ENCODE assay signal across 1 cellular context in the genomic region with DNA sequence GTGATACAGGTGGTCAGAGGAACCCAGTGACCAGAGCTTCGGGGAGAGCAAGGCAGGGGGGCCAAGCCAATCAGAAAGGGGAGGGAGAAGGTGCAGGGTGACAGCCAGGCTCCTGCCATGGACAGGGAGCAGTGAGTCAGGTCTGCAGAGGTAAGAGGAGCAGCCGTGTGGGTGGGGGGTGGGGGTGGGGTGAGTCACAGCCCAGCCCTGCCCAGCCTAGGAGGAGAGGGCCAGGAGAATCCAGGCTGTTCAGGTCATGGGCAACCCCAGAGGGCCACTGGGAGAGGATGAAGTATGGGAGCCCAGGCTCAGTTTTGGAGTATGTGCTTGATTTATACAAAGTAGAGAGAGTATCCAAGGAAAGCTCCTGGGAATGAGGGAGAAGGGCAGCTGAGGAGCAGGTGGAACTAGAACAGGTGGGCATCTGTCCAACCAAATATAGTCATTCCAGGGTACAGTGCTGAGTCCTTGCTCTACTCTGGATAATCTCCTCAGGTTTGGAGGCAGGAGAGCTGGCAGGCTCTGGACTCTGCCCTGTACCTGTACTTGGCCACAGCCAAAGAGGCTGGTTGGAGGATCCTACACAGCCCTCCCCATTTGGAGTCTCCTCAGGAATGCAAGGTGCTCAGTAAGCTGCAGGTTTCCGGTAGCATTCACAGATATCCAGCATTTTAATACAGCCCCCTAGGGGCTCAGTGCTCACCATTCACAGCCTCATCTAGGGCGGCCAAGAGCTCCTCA.
TF ChIP-seq lines count a peak whose summit lies in the region.

No MANE protein-coding gene starts in this region.

TF ChIP-seq in HEK293, 187 proteins besides CTCF, POLR2A, EP300 and RAD21 (continued from another document and continues in another):
- TF ChIP-seq ZNF24 (tag by site-specific recombination; IDR thresholded peaks at IDR 0.05) = no peak
- no peak for TF ChIP-seq ZNF266 (tag by site-specific recombination; IDR thresholded peaks at IDR 0.05; ENCODE audit: low read depth)
- no peak for TF ChIP-seq ZNF404 (tag by site-specific recombination; IDR thresholded peaks at IDR 0.05)
- no peak for TF ChIP-seq ATF2 (tag by site-specific recombination; IDR thresholded peaks at IDR 0.05; ENCODE audit: low read depth)
- no peak for TF ChIP-seq ZNF776 (tag by site-specific recombination; IDR thresholded peaks at IDR 0.05; ENCODE audit: borderline replicate concordance)
- TF ChIP-seq ZNF214 (tag by site-specific recombination; IDR thresholded peaks at IDR 0.05; ENCODE audit: borderline replicate concordance) = no peak
- TF ChIP-seq ZSCAN18 (tag by site-specific recombination; IDR thresholded peaks at IDR 0.05) = no peak
- TF ChIP-seq ELK4 (IDR thresholded peaks at IDR 0.05; ENCODE audit: borderline replicate concordance, low read depth, low read length) = no peak
- TF ChIP-seq ZNF391 (tag by site-specific recombination; IDR thresholded peaks at IDR 0.05; ENCODE audit: borderline replicate concordance, low read depth) = no peak
- no peak for TF ChIP-seq ZNF624 (tag by site-specific recombination; IDR thresholded peaks at IDR 0.05)
- TF ChIP-seq ZBTB17 (tag by site-specific recombination; IDR thresholded peaks at IDR 0.05) = no peak
- TF ChIP-seq ZNF76 (tag by site-specific recombination; IDR thresholded peaks at IDR 0.05; ENCODE audit: borderline replicate concordance, low read depth) = no peak
- TF ChIP-seq REPIN1 (tag by site-specific recombination; IDR thresholded peaks at IDR 0.05; ENCODE audit: low read depth) = no peak
- TF ChIP-seq ZSCAN5A (tag by site-specific recombination; IDR thresholded peaks at IDR 0.05) = no peak
- TF ChIP-seq ZBTB21 (tag by site-specific recombination; IDR thresholded peaks at IDR 0.05) = no peak
- peak; percentile 74 for TF ChIP-seq GLIS1 (tag by site-specific recombination; IDR thresholded peaks at IDR 0.05)
- no peak for TF ChIP-seq ZNF830 (tag by site-specific recombination; IDR thresholded peaks at IDR 0.05; ENCODE audit: low read depth)
- TF ChIP-seq HOXC10 (CRISPR knock-in tag; IDR thresholded peaks at IDR 0.05) = no peak
- TF ChIP-seq, protein P1, sequence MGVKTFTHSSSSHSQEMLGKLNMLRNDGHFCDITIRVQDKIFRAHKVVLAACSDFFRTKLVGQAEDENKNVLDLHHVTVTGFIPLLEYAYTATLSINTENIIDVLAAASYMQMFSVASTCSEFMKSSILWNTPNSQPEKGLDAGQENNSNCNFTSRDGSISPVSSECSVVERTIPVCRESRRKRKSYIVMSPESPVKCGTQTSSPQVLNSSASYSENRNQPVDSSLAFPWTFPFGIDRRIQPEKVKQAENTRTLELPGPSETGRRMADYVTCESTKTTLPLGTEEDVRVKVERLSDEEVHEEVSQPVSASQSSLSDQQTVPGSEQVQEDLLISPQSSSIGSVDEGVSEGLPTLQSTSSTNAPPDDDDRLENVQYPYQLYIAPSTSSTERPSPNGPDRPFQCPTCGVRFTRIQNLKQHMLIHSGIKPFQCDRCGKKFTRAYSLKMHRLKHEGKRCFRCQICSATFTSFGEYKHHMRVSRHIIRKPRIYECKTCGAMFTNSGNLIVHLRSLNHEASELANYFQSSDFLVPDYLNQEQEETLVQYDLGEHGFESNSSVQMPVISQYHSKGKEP (tag by site-specific recombination; IDR thresholded peaks at IDR 0.05) = no peak
- TF ChIP-seq ZNF202 (tag by site-specific recombination; IDR thresholded peaks at IDR 0.05; ENCODE audit: borderline replicate concordance) = no peak
- peak; percentile 45 for TF ChIP-seq ZNF600 (tag by site-specific recombination; IDR thresholded peaks at IDR 0.05)
- no peak for TF ChIP-seq ZNF518A (tag by site-specific recombination; conservative IDR thresholded peaks at IDR 0.05; ENCODE audit: low read depth)
- TF ChIP-seq IKZF3 (tag by site-specific recombination; IDR thresholded peaks at IDR 0.05) = peak; percentile 1; the same call in 1 of the 2 replicates
- TF ChIP-seq ZNF561 (tag by site-specific recombination; IDR thresholded peaks at IDR 0.05; ENCODE audit: borderline replicate concordance) = no peak
- no peak for TF ChIP-seq RBAK (tag by site-specific recombination; IDR thresholded peaks at IDR 0.05)
- no peak for TF ChIP-seq ZNF311 (tag by site-specific recombination; IDR thresholded peaks at IDR 0.05; ENCODE audit: borderline replicate concordance)
- TF ChIP-seq HOXD13 (CRISPR knock-in tag; IDR thresholded peaks at IDR 0.05; ENCODE audit: borderline replicate concordance) = no peak
- TF ChIP-seq KLF1 (tag by site-specific recombination; IDR thresholded peaks at IDR 0.05) = peak; percentile 53; the same call in 1 of the 2 replicates
- peak; percentile 66; the same call in 1 of the 2 replicates for TF ChIP-seq PRDM1 (tag by site-specific recombination; IDR thresholded peaks at IDR 0.05)
- no peak for TF ChIP-seq GLI2 (tag by site-specific recombination; IDR thresholded peaks at IDR 0.05; ENCODE audit: borderline replicate concordance, low read depth)
- 0 out of 2 replicates have a peak, but pooled peaks have one; percentile 43 for TF ChIP-seq HIC1 (tag by site-specific recombination; IDR thresholded peaks at IDR 0.05)
- no peak for TF ChIP-seq KLF16 (tag by site-specific recombination; IDR thresholded peaks at IDR 0.05)
- TF ChIP-seq, protein P2, sequence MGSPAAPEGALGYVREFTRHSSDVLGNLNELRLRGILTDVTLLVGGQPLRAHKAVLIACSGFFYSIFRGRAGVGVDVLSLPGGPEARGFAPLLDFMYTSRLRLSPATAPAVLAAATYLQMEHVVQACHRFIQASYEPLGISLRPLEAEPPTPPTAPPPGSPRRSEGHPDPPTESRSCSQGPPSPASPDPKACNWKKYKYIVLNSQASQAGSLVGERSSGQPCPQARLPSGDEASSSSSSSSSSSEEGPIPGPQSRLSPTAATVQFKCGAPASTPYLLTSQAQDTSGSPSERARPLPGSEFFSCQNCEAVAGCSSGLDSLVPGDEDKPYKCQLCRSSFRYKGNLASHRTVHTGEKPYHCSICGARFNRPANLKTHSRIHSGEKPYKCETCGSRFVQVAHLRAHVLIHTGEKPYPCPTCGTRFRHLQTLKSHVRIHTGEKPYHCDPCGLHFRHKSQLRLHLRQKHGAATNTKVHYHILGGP (tag by site-specific recombination; IDR thresholded peaks at IDR 0.05) = no peak
- TF ChIP-seq AEBP2 (tag by site-specific recombination; IDR thresholded peaks at IDR 0.05; ENCODE audit: borderline replicate concordance) = no peak
- TF ChIP-seq, protein P3, sequence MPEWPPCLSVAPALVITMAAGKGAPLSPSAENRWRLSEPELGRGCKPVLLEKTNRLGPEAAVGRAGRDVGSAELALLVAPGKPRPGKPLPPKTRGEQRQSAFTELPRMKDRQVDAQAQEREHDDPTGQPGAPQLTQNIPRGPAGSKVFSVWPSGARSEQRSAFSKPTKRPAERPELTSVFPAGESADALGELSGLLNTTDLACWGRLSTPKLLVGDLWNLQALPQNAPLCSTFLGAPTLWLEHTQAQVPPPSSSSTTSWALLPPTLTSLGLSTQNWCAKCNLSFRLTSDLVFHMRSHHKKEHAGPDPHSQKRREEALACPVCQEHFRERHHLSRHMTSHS (tag by site-specific recombination; IDR thresholded peaks at IDR 0.05) = no peak
- TF ChIP-seq ZNF302 (tag by site-specific recombination; IDR thresholded peaks at IDR 0.05; ENCODE audit: low read depth) = no peak
- TF ChIP-seq ZNF433 (tag by site-specific recombination; IDR thresholded peaks at IDR 0.05; ENCODE audit: low read depth) = no peak
